Comparison of ENCODE assay signal across 1 cellular context in the genomic region with DNA sequence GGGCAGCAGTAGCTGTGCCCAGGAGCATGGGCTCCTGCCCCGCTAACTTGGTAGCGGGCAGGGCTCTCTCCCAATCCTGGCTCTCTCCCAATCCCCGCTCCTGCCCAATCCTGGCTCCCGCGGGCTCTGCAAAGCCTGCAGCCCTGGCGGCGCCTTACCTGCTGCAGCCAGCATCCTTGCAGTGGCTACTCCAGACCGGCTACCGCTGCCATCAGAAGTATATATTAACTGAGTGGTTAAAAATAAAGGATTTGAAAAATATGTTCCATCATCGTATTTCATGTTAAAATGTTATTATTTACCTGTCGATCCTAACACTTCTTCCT.
TF ChIP-seq lines count a peak whose summit lies in the region.

No MANE protein-coding gene starts in this region.

TF ChIP-seq in WTC11, 78 proteins besides CTCF, POLR2A, EP300 and RAD21:
- TF ChIP-seq, protein P1, sequence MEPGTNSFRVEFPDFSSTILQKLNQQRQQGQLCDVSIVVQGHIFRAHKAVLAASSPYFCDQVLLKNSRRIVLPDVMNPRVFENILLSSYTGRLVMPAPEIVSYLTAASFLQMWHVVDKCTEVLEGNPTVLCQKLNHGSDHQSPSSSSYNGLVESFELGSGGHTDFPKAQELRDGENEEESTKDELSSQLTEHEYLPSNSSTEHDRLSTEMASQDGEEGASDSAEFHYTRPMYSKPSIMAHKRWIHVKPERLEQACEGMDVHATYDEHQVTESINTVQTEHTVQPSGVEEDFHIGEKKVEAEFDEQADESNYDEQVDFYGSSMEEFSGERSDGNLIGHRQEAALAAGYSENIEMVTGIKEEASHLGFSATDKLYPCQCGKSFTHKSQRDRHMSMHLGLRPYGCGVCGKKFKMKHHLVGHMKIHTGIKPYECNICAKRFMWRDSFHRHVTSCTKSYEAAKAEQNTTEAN (CRISPR knock-in tag; IDR thresholded peaks at IDR 0.05): no peak
- TF ChIP-seq, protein P2, sequence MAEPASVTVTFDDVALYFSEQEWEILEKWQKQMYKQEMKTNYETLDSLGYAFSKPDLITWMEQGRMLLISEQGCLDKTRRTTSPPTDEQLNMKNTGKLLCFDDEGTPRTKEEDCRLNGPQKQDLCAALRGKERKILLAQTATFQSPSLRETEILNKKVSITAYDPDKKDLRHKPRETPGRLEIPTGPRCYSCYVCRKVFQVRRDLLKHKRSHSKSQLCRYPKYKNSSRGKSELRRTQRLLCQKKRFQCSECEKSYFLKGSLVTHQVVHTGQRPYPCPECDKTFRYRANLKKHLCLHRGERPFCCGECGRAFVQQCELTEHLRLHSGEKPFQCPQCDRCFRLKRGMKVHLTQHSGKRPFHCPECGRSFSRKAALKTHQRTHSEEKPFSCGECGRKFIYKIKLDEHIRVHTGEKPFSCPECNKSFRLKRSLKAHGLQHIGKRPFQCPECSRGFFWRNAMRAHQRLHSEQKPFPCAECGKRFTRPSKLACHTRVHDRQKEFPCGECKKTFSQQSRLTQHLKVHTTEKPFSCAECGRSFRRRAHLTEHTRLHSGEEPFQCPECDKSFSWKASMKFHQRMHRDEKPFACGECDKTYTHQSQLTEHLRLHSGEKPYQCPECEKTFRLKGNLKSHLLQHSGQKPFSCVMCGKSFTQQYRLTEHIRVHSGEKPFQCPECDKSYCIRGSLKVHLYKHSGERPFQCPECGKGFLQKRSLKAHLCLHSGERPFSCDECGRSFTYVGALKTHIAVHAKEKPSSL (CRISPR knock-in tag; conservative IDR thresholded peaks at IDR 0.05): no peak
- TF ChIP-seq RORB (CRISPR knock-in tag; IDR thresholded peaks at IDR 0.05) (no peak), ZNF512 (CRISPR knock-in tag; IDR thresholded peaks at IDR 0.05; ENCODE audit: borderline replicate concordance) (no peak), SOX15 (CRISPR knock-in tag; IDR thresholded peaks at IDR 0.05) (no peak), CDX4 (CRISPR knock-in tag; IDR thresholded peaks at IDR 0.05; ENCODE audit: borderline replicate concordance) (no peak), KAT7 (CRISPR knock-in tag; IDR thresholded peaks at IDR 0.05; ENCODE audit: borderline replicate concordance) (no peak), ETV6 (CRISPR knock-in tag; IDR thresholded peaks at IDR 0.05) (no peak), TCF7 (CRISPR knock-in tag; IDR thresholded peaks at IDR 0.05; ENCODE audit: low read depth) (no peak), E2F1 (CRISPR knock-in tag; IDR thresholded peaks at IDR 0.05) (no peak), TP53 (CRISPR knock-in tag; IDR thresholded peaks at IDR 0.05) (no peak), JAZF1 (CRISPR knock-in tag; IDR thresholded peaks at IDR 0.05) (no peak), ZNF281 (CRISPR knock-in tag; IDR thresholded peaks at IDR 0.05) (no peak), ZNF232 (CRISPR knock-in tag; IDR thresholded peaks at IDR 0.05) (no peak)
- TF ChIP-seq, protein P3, sequence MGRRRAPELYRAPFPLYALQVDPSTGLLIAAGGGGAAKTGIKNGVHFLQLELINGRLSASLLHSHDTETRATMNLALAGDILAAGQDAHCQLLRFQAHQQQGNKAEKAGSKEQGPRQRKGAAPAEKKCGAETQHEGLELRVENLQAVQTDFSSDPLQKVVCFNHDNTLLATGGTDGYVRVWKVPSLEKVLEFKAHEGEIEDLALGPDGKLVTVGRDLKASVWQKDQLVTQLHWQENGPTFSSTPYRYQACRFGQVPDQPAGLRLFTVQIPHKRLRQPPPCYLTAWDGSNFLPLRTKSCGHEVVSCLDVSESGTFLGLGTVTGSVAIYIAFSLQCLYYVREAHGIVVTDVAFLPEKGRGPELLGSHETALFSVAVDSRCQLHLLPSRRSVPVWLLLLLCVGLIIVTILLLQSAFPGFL (CRISPR knock-in tag; IDR thresholded peaks at IDR 0.05; ENCODE audit: borderline replicate concordance): no peak
- TF ChIP-seq, protein P4, sequence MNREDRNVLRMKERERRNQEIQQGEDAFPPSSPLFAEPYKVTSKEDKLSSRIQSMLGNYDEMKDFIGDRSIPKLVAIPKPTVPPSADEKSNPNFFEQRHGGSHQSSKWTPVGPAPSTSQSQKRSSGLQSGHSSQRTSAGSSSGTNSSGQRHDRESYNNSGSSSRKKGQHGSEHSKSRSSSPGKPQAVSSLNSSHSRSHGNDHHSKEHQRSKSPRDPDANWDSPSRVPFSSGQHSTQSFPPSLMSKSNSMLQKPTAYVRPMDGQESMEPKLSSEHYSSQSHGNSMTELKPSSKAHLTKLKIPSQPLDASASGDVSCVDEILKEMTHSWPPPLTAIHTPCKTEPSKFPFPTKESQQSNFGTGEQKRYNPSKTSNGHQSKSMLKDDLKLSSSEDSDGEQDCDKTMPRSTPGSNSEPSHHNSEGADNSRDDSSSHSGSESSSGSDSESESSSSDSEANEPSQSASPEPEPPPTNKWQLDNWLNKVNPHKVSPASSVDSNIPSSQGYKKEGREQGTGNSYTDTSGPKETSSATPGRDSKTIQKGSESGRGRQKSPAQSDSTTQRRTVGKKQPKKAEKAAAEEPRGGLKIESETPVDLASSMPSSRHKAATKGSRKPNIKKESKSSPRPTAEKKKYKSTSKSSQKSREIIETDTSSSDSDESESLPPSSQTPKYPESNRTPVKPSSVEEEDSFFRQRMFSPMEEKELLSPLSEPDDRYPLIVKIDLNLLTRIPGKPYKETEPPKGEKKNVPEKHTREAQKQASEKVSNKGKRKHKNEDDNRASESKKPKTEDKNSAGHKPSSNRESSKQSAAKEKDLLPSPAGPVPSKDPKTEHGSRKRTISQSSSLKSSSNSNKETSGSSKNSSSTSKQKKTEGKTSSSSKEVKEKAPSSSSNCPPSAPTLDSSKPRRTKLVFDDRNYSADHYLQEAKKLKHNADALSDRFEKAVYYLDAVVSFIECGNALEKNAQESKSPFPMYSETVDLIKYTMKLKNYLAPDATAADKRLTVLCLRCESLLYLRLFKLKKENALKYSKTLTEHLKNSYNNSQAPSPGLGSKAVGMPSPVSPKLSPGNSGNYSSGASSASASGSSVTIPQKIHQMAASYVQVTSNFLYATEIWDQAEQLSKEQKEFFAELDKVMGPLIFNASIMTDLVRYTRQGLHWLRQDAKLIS (CRISPR knock-in tag; IDR thresholded peaks at IDR 0.05; ENCODE audit: borderline replicate concordance): no peak
- TF ChIP-seq, protein P5, sequence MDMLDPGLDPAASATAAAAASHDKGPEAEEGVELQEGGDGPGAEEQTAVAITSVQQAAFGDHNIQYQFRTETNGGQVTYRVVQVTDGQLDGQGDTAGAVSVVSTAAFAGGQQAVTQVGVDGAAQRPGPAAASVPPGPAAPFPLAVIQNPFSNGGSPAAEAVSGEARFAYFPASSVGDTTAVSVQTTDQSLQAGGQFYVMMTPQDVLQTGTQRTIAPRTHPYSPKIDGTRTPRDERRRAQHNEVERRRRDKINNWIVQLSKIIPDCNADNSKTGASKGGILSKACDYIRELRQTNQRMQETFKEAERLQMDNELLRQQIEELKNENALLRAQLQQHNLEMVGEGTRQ (CRISPR knock-in tag; IDR thresholded peaks at IDR 0.05): no peak
- TF ChIP-seq, protein P6, sequence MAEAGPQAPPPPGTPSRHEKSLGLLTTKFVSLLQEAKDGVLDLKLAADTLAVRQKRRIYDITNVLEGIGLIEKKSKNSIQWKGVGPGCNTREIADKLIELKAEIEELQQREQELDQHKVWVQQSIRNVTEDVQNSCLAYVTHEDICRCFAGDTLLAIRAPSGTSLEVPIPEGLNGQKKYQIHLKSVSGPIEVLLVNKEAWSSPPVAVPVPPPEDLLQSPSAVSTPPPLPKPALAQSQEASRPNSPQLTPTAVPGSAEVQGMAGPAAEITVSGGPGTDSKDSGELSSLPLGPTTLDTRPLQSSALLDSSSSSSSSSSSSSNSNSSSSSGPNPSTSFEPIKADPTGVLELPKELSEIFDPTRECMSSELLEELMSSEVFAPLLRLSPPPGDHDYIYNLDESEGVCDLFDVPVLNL (CRISPR knock-in tag; IDR thresholded peaks at IDR 0.05; ENCODE audit: borderline replicate concordance, low read depth): no peak
